In the genomic region with DNA sequence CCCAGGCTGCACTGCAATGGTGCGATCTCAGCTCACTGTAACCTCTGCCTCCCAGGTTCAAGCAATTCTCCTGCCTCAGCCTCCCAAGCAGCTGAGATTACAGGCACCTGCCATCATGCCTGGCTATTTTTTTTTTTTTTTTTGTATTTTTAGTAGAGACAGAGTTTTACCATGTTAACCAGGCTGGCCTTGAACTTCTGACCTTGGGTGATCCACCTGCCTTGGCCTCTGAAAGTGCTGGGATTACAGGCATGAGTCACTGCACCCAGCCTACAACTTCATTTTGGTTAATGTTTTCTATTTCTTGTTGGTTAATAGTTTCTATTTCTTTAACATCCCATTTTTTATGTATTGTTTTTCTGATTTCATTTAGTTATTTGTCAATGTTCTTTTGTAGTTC, we compare ENCODE assay signal across 2 cellular contexts. TPM values are rescaled to one million over a fixed set of nuclear protein-coding genes. Genes with fewer than 3 reads are reported as not detected.
"Had no signal": no experiment of that assay in that cellular context is flagged by ENCODE, and none has a peak within 500 bp of the region (broad histone marks: within the 10 kb centered on the region; RNA-seq: fewer than 3 reads in every experiment).

No MANE protein-coding gene starts in this region.

RNA-seq across cellular contexts. Expression of gene LRRIQ3, which starts 23.6 kb away (rescaled TPM):
- total RNA-seq: epithelial cell of proximal tubule, glomerular endothelial cell had no signal
